1 cellular context compared by ENCODE assay signal in genomic region chr7:93231799-93232672, GRCh38.
TF ChIP-seq lines count a peak whose summit lies in the region.

Gene VPS50 (plus strand): TSS chr7:93232366. CDS start chr7:93232468, 102 bp downstream.

TF ChIP-seq in K562, 482 proteins besides CTCF, POLR2A, EP300 and RAD21 (continued from another document and continues in another):
- TF ChIP-seq NR0B1 (IDR thresholded peaks at IDR 0.05; ENCODE audit: partially characterized antibody) (no peak), CREM (IDR thresholded peaks at IDR 0.05; ENCODE audit: low read depth) (peak; percentile 87), NFIX (CRISPR knock-in tag; IDR thresholded peaks at IDR 0.05; ENCODE audit: low read depth) (no peak), GTF2A2 (tag; IDR thresholded peaks at IDR 0.05) (no peak), TAF7 (tag; IDR thresholded peaks at IDR 0.05) (0 out of 2 replicates have a peak, but pooled peaks have one; percentile 8), FOXO4 (CRISPR knock-in tag; IDR thresholded peaks at IDR 0.05) (no peak), MBD2 (IDR thresholded peaks at IDR 0.05; ENCODE audit: borderline replicate concordance, low read depth) (peak; percentile 92), PBX2 (CRISPR knock-in tag; IDR thresholded peaks at IDR 0.05; ENCODE audit: low read depth) (no peak), PBX2 (tag; conservative IDR thresholded peaks at IDR 0.05; ENCODE audit: low read depth) (no peak), KLF13 (tag; IDR thresholded peaks at IDR 0.05; ENCODE audit: borderline replicate concordance, low read depth) (no peak), TAF1 (IDR thresholded peaks at IDR 0.05; ENCODE audit: control insufficient read depth, extremely low read depth, insufficient read depth, low read length, severe bottlenecking) (peak; percentile 57), L3MBTL2 (IDR thresholded peaks at IDR 0.05) (peak; percentile 62), NELFE (IDR thresholded peaks at IDR 0.05; ENCODE audit: insufficient read depth, insufficient read length) (no peak), ZNF696 (CRISPR knock-in tag; conservative IDR thresholded peaks at IDR 0.05) (no peak), JUNB (CRISPR knock-in tag; conservative IDR thresholded peaks at IDR 0.05) (no peak), ZFX (CRISPR knock-in tag; IDR thresholded peaks at IDR 0.05) (peak; percentile 56; the same call in 1 of the 2 replicates), ZNF639 (CRISPR knock-in tag; conservative IDR thresholded peaks at IDR 0.05 in 1 of 2, IDR thresholded peaks at IDR 0.05 in 1 of 2) (peak in 1 of 2 experiments; percentile 75; a peak in 2 of 4 replicates), C11orf30 (IDR thresholded peaks at IDR 0.05; ENCODE audit: low read depth) (peak; percentile 100), POLR2AphosphoS5 (IDR thresholded peaks at IDR 0.05; ENCODE audit: control insufficient read depth, insufficient read depth, low read depth, low read length) (peak; percentile 62; the same call in 1 of the 2 replicates), ZNF785 (CRISPR knock-in tag; IDR thresholded peaks at IDR 0.05) (no peak), POLR3A (IDR thresholded peaks at IDR 0.05; ENCODE audit: borderline replicate concordance, extremely low read depth, insufficient read depth, insufficient read length) (no peak), ZNF140 (CRISPR knock-in tag; IDR thresholded peaks at IDR 0.05) (no peak), ZBTB17 (CRISPR knock-in tag; IDR thresholded peaks at IDR 0.05) (peak; percentile 76), POU5F1 (IDR thresholded peaks at IDR 0.05; ENCODE audit: borderline replicate concordance, low read depth, low read length, partially characterized antibody) (peak; percentile 3), XRCC5 (IDR thresholded peaks at IDR 0.05; ENCODE audit: low read depth, low read length) (0 out of 2 replicates have a peak, but pooled peaks have one; percentile 31), NCOR1 (IDR thresholded peaks at IDR 0.05) (no peak), RCOR1 (IDR thresholded peaks at IDR 0.05; ENCODE audit: borderline replicate concordance in 1 of 2, low read depth in 2 of 2, low read length in 2 of 2) (peak in 1 of 2 experiments; percentile 71; a peak in 2 of 4 replicates), ZNF77 (CRISPR knock-in tag; IDR thresholded peaks at IDR 0.05) (no peak), NFE2 (IDR thresholded peaks at IDR 0.05; ENCODE audit: low read depth) (no peak), ARNT (IDR thresholded peaks at IDR 0.05) (peak in 1 of 2 experiments; percentile 81; a peak in 2 of 4 replicates), ZNF143 (CRISPR knock-in tag; IDR thresholded peaks at IDR 0.05) (peak; percentile 98), ZNF583 (CRISPR knock-in tag; IDR thresholded peaks at IDR 0.05) (peak; percentile 58; the same call in 1 of the 2 replicates), ZBED1 (IDR thresholded peaks at IDR 0.05) (peak; percentile 30; the same call in 1 of the 2 replicates), DLX4 (CRISPR knock-in tag; IDR thresholded peaks at IDR 0.05) (no peak), BRCA1 (IDR thresholded peaks at IDR 0.05) (no peak), BRCA1 (CRISPR knock-in tag; IDR thresholded peaks at IDR 0.05) (no peak), SREBF2 (CRISPR knock-in tag; IDR thresholded peaks at IDR 0.05) (no peak), PRMT5 (CRISPR knock-in tag; IDR thresholded peaks at IDR 0.05) (no peak), NCOA6 (IDR thresholded peaks at IDR 0.05) (no peak), ESRRA (IDR thresholded peaks at IDR 0.05; ENCODE audit: borderline replicate concordance, low read depth) (0 out of 2 replicates have a peak, but pooled peaks have one; percentile 9), USF1 (CRISPR knock-in tag; IDR thresholded peaks at IDR 0.05) (peak; percentile 100), TEAD2 (tag; IDR thresholded peaks at IDR 0.05) (no peak), ZNF232 (CRISPR knock-in tag; IDR thresholded peaks at IDR 0.05) (no peak), ZNF551 (CRISPR knock-in tag; IDR thresholded peaks at IDR 0.05) (no peak), CREB1 (IDR thresholded peaks at IDR 0.05) (peak; percentile 68; the same call in 1 of the 2 replicates), CREB1 (CRISPR knock-in tag; IDR thresholded peaks at IDR 0.05) (no peak), AFF1 (IDR thresholded peaks at IDR 0.05; ENCODE audit: low read depth in 1 of 2, partially characterized antibody in 2 of 2) (peak; percentile 96 to 99), ZNF778 (CRISPR knock-in tag; IDR thresholded peaks at IDR 0.05) (no peak), NFXL1 (CRISPR knock-in tag; IDR thresholded peaks at IDR 0.05) (no peak), ZNF133 (CRISPR knock-in tag; IDR thresholded peaks at IDR 0.05) (no peak), ZNF79 (CRISPR knock-in tag; IDR thresholded peaks at IDR 0.05; ENCODE audit: low read depth) (0 out of 2 replicates have a peak, but pooled peaks have one; percentile 29), PRDM10 (IDR thresholded peaks at IDR 0.05; ENCODE audit: partially characterized antibody) (peak; percentile 78), SRSF3 (IDR thresholded peaks at IDR 0.05; ENCODE audit: insufficient read depth, low read length) (no peak), GABPA (tag; conservative IDR thresholded peaks at IDR 0.05; ENCODE audit: low read depth) (peak; percentile 75), NONO (IDR thresholded peaks at IDR 0.05; ENCODE audit: low read depth in 2 of 2, low read length in 1 of 2) (no peak; a peak in 1 of 4 replicates), MCM5 (IDR thresholded peaks at IDR 0.05; ENCODE audit: low read depth) (no peak), FOXK2 (conservative IDR thresholded peaks at IDR 0.05 in 1 of 2, IDR thresholded peaks at IDR 0.05 in 1 of 2; ENCODE audit: low read depth in 2 of 2) (peak; percentile 89 to 94), HES1 (IDR thresholded peaks at IDR 0.05; ENCODE audit: low read depth) (no peak)
